Comparison of ENCODE assay signal across 9 cellular contexts in the genomic region with DNA sequence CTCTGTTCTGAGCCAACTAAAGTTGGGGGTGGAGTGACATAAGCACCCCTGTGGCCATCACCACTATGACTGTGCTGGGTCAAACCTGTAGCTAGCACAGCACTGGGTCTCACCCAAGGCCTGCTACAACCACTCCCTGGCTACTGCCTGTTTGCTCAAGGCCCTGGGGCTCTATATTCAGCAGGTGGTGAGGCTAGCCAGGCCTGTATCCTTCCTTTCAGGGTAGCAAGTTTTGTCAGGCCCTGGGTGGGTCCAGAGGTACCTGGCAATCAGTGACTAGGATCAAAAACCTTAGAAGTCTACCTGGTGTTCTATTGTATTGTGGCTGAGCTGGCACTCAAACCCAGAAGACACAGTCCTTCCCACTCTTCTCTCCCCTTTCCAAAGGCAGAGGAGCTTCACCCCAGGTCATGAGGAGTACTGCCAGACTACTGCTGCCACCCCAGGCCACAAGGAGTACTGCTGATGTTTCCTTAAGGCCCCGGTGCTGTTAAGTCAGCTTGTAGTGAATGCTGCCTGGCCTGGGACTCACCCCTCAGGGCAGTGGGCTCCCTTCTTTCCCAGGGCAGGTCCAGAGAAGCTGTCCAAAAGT.
DNase-seq lines count a peak whose midpoint lies in the region; ATAC-seq lines count a peak whose summit lies in the region.
"Had no signal": no experiment of that assay in that cellular context is flagged by ENCODE, and none has a peak within 500 bp of the region (broad histone marks: within the 10 kb centered on the region; RNA-seq: fewer than 3 reads in every experiment).

No MANE protein-coding gene starts in this region.

- ATAC-seq in HG03039 (IDR thresholded peaks at IDR 0.05; ENCODE audit: unreplicated experiment), result peak; percentile 62
- ATAC-seq in left ventricle myocardium superior, result no peak

- peak; percentile 13 for DNase-seq in stimulated activated CD4-positive, alpha-beta T cell treated with anti-CD3 and anti-CD28 coated beads, Interleukin-15, amount 100 ng/mL, for 24 hours
- DNase-seq in stimulated activated CD4-positive, alpha-beta T cell treated with anti-CD3 and anti-CD28 coated beads, Interleukin-2, amount 100 ng/mL, for 24 hours, result no peak
- peak; percentile 53 for DNase-seq in SK-MEL-5 (ENCODE audit: low read depth, low spot score)
- no peak for DNase-seq in GM19240 (ENCODE audit: insufficient read length, low spot score)
- no peak for DNase-seq in AG08395 (ENCODE audit: low spot score)
- no peak for DNase-seq in mesenteric fat pad (ENCODE audit: low spot score)
- DNase-seq in left ventricle myocardium superior, result no peak
- DNase-seq: NCI-H2081 treated with DMSO at 0.1 percent for 48 hours had no signal

- in situ Hi-C loops in SK-MEL-5 (cut with HindIII; ENCODE audit: low pct_unique_long_range_greater_than_20kb, low sequenced_read_pairs), result no loop called here

- intact Hi-C loops in left ventricle myocardium superior (cut with micrococcal nuclease), result no loop called here

Comparison
In these comparisons a context has a peak if more than half of its experiments do, and no peak if none do; other contexts are left out.
1. DNase-seq: peak in stimulated activated CD4-positive, alpha-beta T cell treated with anti-CD3 and anti-CD28 coated beads, Interleukin-15, amount 100 ng/mL, for 24 hours (single experiment) and SK-MEL-5 (single experiment); none in stimulated activated CD4-positive, alpha-beta T cell treated with anti-CD3 and anti-CD28 coated beads, Interleukin-2, amount 100 ng/mL, for 24 hours (0 of 2), GM19240 (single experiment), AG08395 (single experiment), mesenteric fat pad (single experiment) and left ventricle myocardium superior (single experiment).